ENCODE assay signal across 1 cellular context in genomic region chr19:1039646-1040475, GRCh38.
TF ChIP-seq lines count a peak whose summit lies in the region.

Gene ABCA7 (plus strand): TSS chr19:1040107. CDS start chr19:1041362, 1,255 bp downstream.

TF ChIP-seq in A549, 52 proteins besides CTCF, POLR2A, EP300 and RAD21 (continued from another document):
- TF ChIP-seq, protein P1, sequence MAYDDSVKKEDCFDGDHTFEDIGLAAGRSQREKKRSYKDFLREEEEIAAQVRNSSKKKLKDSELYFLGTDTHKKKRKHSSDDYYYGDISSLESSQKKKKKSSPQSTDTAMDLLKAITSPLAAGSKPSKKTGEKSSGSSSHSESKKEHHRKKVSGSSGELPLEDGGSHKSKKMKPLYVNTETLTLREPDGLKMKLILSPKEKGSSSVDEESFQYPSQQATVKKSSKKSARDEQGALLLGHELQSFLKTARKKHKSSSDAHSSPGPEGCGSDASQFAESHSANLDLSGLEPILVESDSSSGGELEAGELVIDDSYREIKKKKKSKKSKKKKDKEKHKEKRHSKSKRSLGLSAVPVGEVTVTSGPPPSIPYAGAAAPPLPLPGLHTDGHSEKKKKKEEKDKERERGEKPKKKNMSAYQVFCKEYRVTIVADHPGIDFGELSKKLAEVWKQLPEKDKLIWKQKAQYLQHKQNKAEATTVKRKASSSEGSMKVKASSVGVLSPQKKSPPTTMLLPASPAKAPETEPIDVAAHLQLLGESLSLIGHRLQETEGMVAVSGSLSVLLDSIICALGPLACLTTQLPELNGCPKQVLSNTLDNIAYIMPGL (CRISPR knock-in tag; IDR thresholded peaks at IDR 0.05; ENCODE audit: borderline replicate concordance), result no peak
- TF ChIP-seq MAX (IDR thresholded peaks at IDR 0.05), result peak; percentile 69
- TF ChIP-seq RARB (CRISPR knock-in tag; IDR thresholded peaks at IDR 0.05), result 0 out of 2 replicates have a peak, but pooled peaks have one; percentile 32
- TF ChIP-seq FOSB (CRISPR knock-in tag; IDR thresholded peaks at IDR 0.05), result peak; percentile 68
- TF ChIP-seq CHD4 (IDR thresholded peaks at IDR 0.05; ENCODE audit: borderline replicate concordance), result no peak
- TF ChIP-seq ATOH8 (CRISPR knock-in tag; IDR thresholded peaks at IDR 0.05; ENCODE audit: low read depth), result no peak
- no peak for TF ChIP-seq FOSL2 (IDR thresholded peaks at IDR 0.05)
- TF ChIP-seq FOSL2 (CRISPR knock-in tag; IDR thresholded peaks at IDR 0.05), result no peak
- 0 out of 2 replicates have a peak, but pooled peaks have one; percentile 43 for TF ChIP-seq TP53 (CRISPR knock-in tag; IDR thresholded peaks at IDR 0.05)
- peak; percentile 70; the same call in 1 of the 2 replicates for TF ChIP-seq TFCP2L1 (CRISPR knock-in tag; IDR thresholded peaks at IDR 0.05)
- TF ChIP-seq PHF8 (IDR thresholded peaks at IDR 0.05; ENCODE audit: borderline replicate concordance, low read depth), result no peak
- TF ChIP-seq, protein P2, sequence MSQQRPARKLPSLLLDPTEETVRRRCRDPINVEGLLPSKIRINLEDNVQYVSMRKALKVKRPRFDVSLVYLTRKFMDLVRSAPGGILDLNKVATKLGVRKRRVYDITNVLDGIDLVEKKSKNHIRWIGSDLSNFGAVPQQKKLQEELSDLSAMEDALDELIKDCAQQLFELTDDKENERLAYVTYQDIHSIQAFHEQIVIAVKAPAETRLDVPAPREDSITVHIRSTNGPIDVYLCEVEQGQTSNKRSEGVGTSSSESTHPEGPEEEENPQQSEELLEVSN (IDR thresholded peaks at IDR 0.05; ENCODE audit: borderline replicate concordance, low read depth), result 0 out of 2 replicates have a peak, but pooled peaks have one; percentile 33
- peak; percentile 91; the same call in 1 of the 2 replicates for TF ChIP-seq HOXA7 (CRISPR knock-in tag; IDR thresholded peaks at IDR 0.05)
